2 cellular contexts compared by ENCODE assay signal in the genomic region with DNA sequence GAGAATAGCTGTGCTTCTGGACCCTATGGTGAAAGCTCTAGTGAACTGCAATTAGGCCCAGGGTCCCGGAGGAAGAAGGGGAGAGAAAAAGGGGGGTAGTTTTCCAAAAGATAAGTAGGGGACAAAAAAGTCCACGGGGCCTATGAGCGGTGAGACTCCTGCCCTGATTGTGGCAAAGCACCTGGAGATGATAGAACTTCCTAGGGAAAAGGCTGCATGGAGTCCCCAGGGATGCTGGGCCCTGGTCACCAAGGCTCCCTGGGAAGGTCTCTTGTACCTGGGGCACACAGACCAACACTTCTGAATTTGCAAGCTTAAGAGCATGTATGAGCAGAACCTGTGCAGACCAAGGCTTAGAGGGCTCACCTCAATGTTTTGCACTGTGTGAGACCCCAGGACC.
TF ChIP-seq lines count a peak whose summit lies in the region.

No MANE protein-coding gene starts in this region.

TF ChIP-seq in HCT116, 20 proteins besides CTCF, POLR2A, EP300 and RAD21:
- TF ChIP-seq, protein P1, sequence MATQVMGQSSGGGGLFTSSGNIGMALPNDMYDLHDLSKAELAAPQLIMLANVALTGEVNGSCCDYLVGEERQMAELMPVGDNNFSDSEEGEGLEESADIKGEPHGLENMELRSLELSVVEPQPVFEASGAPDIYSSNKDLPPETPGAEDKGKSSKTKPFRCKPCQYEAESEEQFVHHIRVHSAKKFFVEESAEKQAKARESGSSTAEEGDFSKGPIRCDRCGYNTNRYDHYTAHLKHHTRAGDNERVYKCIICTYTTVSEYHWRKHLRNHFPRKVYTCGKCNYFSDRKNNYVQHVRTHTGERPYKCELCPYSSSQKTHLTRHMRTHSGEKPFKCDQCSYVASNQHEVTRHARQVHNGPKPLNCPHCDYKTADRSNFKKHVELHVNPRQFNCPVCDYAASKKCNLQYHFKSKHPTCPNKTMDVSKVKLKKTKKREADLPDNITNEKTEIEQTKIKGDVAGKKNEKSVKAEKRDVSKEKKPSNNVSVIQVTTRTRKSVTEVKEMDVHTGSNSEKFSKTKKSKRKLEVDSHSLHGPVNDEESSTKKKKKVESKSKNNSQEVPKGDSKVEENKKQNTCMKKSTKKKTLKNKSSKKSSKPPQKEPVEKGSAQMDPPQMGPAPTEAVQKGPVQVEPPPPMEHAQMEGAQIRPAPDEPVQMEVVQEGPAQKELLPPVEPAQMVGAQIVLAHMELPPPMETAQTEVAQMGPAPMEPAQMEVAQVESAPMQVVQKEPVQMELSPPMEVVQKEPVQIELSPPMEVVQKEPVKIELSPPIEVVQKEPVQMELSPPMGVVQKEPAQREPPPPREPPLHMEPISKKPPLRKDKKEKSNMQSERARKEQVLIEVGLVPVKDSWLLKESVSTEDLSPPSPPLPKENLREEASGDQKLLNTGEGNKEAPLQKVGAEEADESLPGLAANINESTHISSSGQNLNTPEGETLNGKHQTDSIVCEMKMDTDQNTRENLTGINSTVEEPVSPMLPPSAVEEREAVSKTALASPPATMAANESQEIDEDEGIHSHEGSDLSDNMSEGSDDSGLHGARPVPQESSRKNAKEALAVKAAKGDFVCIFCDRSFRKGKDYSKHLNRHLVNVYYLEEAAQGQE (IDR thresholded peaks at IDR 0.05; ENCODE audit: low read depth), result no peak
- no peak for TF ChIP-seq SRF (IDR thresholded peaks at IDR 0.05; ENCODE audit: low read depth)
- no peak for TF ChIP-seq TCF7L2 (IDR thresholded peaks at IDR 0.05; ENCODE audit: borderline replicate concordance, extremely low read depth, insufficient read depth, insufficient read length)
- TF ChIP-seq ATF3 (IDR thresholded peaks at IDR 0.05), result no peak
- TF ChIP-seq EZH2phosphoT487 (IDR thresholded peaks at IDR 0.05; ENCODE audit: borderline replicate concordance), result no peak
- TF ChIP-seq ELF1 (IDR thresholded peaks at IDR 0.05; ENCODE audit: borderline replicate concordance, low read depth), result no peak
- TF ChIP-seq CEBPB (IDR thresholded peaks at IDR 0.05; ENCODE audit: low read depth), result no peak

TF ChIP-seq in K562, 482 proteins besides CTCF, POLR2A, EP300 and RAD21:
- TF ChIP-seq FOXK1 (CRISPR knock-in tag; IDR thresholded peaks at IDR 0.05; ENCODE audit: borderline replicate concordance), result no peak
- TF ChIP-seq TAF9B (IDR thresholded peaks at IDR 0.05; ENCODE audit: partially characterized antibody), result no peak
- TF ChIP-seq CEBPG (CRISPR knock-in tag; IDR thresholded peaks at IDR 0.05), result peak; percentile 35; the same call in 1 of the 2 replicates
- no peak for TF ChIP-seq CEBPG (tag; conservative IDR thresholded peaks at IDR 0.05 in 1 of 2, IDR thresholded peaks at IDR 0.05 in 1 of 2)
- no peak for TF ChIP-seq HES1 (IDR thresholded peaks at IDR 0.05; ENCODE audit: low read depth)
- TF ChIP-seq FOSL1 (tag; conservative IDR thresholded peaks at IDR 0.05), result 0 out of 2 replicates have a peak, but pooled peaks have one; percentile 6
- TF ChIP-seq ZBTB7A (IDR thresholded peaks at IDR 0.05; ENCODE audit: borderline replicate concordance, control insufficient read depth, low read depth, low read length), result 0 out of 2 replicates have a peak, but pooled peaks have one; percentile 1
- 0 out of 2 replicates have a peak, but pooled peaks have one; percentile 1 for TF ChIP-seq AFF4 (CRISPR knock-in tag; IDR thresholded peaks at IDR 0.05)
- TF ChIP-seq, protein P2, sequence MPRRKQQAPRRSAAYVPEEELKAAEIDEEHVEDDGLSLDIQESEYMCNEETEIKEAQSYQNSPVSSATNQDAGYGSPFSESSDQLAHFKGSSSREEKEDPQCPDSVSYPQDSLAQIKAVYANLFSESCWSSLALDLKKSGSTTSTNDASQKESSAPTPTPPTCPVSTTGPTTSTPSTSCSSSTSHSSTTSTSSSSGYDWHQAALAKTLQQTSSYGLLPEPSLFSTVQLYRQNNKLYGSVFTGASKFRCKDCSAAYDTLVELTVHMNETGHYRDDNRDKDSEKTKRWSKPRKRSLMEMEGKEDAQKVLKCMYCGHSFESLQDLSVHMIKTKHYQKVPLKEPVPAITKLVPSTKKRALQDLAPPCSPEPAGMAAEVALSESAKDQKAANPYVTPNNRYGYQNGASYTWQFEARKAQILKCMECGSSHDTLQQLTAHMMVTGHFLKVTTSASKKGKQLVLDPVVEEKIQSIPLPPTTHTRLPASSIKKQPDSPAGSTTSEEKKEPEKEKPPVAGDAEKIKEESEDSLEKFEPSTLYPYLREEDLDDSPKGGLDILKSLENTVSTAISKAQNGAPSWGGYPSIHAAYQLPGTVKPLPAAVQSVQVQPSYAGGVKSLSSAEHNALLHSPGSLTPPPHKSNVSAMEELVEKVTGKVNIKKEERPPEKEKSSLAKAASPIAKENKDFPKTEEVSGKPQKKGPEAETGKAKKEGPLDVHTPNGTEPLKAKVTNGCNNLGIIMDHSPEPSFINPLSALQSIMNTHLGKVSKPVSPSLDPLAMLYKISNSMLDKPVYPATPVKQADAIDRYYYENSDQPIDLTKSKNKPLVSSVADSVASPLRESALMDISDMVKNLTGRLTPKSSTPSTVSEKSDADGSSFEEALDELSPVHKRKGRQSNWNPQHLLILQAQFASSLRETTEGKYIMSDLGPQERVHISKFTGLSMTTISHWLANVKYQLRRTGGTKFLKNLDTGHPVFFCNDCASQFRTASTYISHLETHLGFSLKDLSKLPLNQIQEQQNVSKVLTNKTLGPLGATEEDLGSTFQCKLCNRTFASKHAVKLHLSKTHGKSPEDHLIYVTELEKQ (CRISPR knock-in tag; IDR thresholded peaks at IDR 0.05), result no peak
- no peak for TF ChIP-seq PRPF4 (IDR thresholded peaks at IDR 0.05; ENCODE audit: insufficient read depth, low read depth, low read length, poor library complexity, severe bottlenecking)
- no peak for TF ChIP-seq MCM5 (IDR thresholded peaks at IDR 0.05; ENCODE audit: low read depth)
